ENCODE assay signal across 13 cellular contexts in genomic region chr12:132493482-132494178, GRCh38. TPM values are rescaled to one million over a fixed set of nuclear protein-coding genes. Genes with fewer than 3 reads are reported as not detected.
DNase-seq lines count a peak whose midpoint lies in the region; ATAC-seq and TF ChIP-seq lines count a peak whose summit lies in the region.
"Had no signal": no experiment of that assay in that cellular context is flagged by ENCODE, and none has a peak within 500 bp of the region (broad histone marks: within the 10 kb centered on the region; RNA-seq: fewer than 3 reads in every experiment).

No MANE protein-coding gene starts in this region.

- peak; percentile 7 for ATAC-seq in mucosa of descending colon
- ATAC-seq in stimulated activated naive CD8-positive, alpha-beta T cell treated with anti-CD3 and anti-CD28 coated beads, Interleukin-15, amount 100 ng/mL, for 72 hours, result no peak
- no peak for ATAC-seq in activated CD4-positive, alpha-beta T cell treated with anti-CD3 and anti-CD28 coated beads for 36 hours

- no peaks in the 10 kb centered on the region for H3K9me3 ChIP-seq in cardiac muscle cell (ENCODE audit: low read depth)
- no peaks in the 10 kb centered on the region for H3K9me3 ChIP-seq in mucosa of descending colon

- no peaks in the 10 kb centered on the region for H3K27me3 Mint-ChIP-seq in activated naive CD8-positive, alpha-beta T cell treated with anti-CD3 and anti-CD28 coated beads for 36 hours
- H3K27me3 Mint-ChIP-seq in type B pancreatic cell, result no peaks in the 10 kb centered on the region
- H3K27me3 Mint-ChIP-seq in stimulated activated naive CD8-positive, alpha-beta T cell treated with anti-CD3 and anti-CD28 coated beads, Interleukin-15, amount 100 ng/mL, for 72 hours, result no peaks in the 10 kb centered on the region
- no peaks in the 10 kb centered on the region for H3K27me3 Mint-ChIP-seq in activated CD4-positive, alpha-beta T cell treated with anti-CD3 and anti-CD28 coated beads for 36 hours
- H3K27me3 Mint-ChIP-seq: activated B cell treated with CpG ODN at 0.5 μM for 24 hours had no signal

- no peaks in the 10 kb centered on the region for H3K9me3 Mint-ChIP-seq in activated naive CD8-positive, alpha-beta T cell treated with anti-CD3 and anti-CD28 coated beads for 36 hours
- H3K9me3 Mint-ChIP-seq in type B pancreatic cell, result no peaks in the 10 kb centered on the region
- H3K9me3 Mint-ChIP-seq in stimulated activated naive CD8-positive, alpha-beta T cell treated with anti-CD3 and anti-CD28 coated beads, Interleukin-15, amount 100 ng/mL, for 72 hours, result no peaks in the 10 kb centered on the region
- no peaks in the 10 kb centered on the region for H3K9me3 Mint-ChIP-seq in activated CD4-positive, alpha-beta T cell treated with anti-CD3 and anti-CD28 coated beads for 36 hours (ENCODE audit: low read depth)
- H3K9me3 Mint-ChIP-seq: activated B cell treated with CpG ODN at 0.5 μM for 24 hours, HFFc6 had no signal

- H3K27ac Mint-ChIP-seq in activated naive CD8-positive, alpha-beta T cell treated with anti-CD3 and anti-CD28 coated beads for 36 hours, result peak overlapping the region; percentile 16
- peak overlapping the region; percentile 94 for H3K27ac Mint-ChIP-seq in type B pancreatic cell
- H3K27ac Mint-ChIP-seq in stimulated activated naive CD8-positive, alpha-beta T cell treated with anti-CD3 and anti-CD28 coated beads, Interleukin-15, amount 100 ng/mL, for 72 hours, result no peak overlapping the region
- H3K27ac Mint-ChIP-seq in activated CD4-positive, alpha-beta T cell treated with anti-CD3 and anti-CD28 coated beads for 36 hours, result no peak overlapping the region
- H3K27ac Mint-ChIP-seq: HFFc6 had no signal

- H3K27me3 ChIP-seq in cardiac muscle cell, result peaks cover 10% of the 10 kb centered on the region

- no peak overlapping the region for H3K4me3 Mint-ChIP-seq in activated naive CD8-positive, alpha-beta T cell treated with anti-CD3 and anti-CD28 coated beads for 36 hours
- peak overlapping the region; percentile 84 for H3K4me3 Mint-ChIP-seq in type B pancreatic cell
- H3K4me3 Mint-ChIP-seq in stimulated activated naive CD8-positive, alpha-beta T cell treated with anti-CD3 and anti-CD28 coated beads, Interleukin-15, amount 100 ng/mL, for 72 hours, result peak overlapping the region in 1 of 2 donors; percentile 57
- no peak overlapping the region for H3K4me3 Mint-ChIP-seq in activated CD4-positive, alpha-beta T cell treated with anti-CD3 and anti-CD28 coated beads for 36 hours
- H3K4me3 Mint-ChIP-seq: HFFc6 had no signal

- H3K36me3 ChIP-seq in cardiac muscle cell (no peaks in the 10 kb centered on the region), mucosa of descending colon (ENCODE audit: low read depth) (no peaks in the 10 kb centered on the region)

- DNase-seq in cardiac muscle cell (ENCODE audit: low read depth in 1 of 2, low spot score in 1 of 2) (no peak), cardiac septum (ENCODE audit: low spot score) (no peak), mucosa of descending colon (no peak), type B pancreatic cell (ENCODE audit: extremely low spot score, unreplicated experiment) (no peak)
- no peak for DNase-seq in activated naive CD8-positive, alpha-beta T cell treated with anti-CD3 and anti-CD28 coated beads for 36 hours
- no peak for DNase-seq in stimulated activated naive CD8-positive, alpha-beta T cell treated with anti-CD3 and anti-CD28 coated beads, Interleukin-15, amount 100 ng/mL, for 72 hours
- no peak for DNase-seq in activated CD4-positive, alpha-beta T cell treated with anti-CD3 and anti-CD28 coated beads for 36 hours
- DNase-seq in activated CD4-positive, alpha-beta T cell treated with anti-CD3 and anti-CD28 coated beads, Interleukin-2, amount 50 U/mL, for 1 hour, result no peak
- DNase-seq: activated B cell treated with CpG ODN at 0.5 μM for 24 hours, GF-D8, HFFc6, NCI-H1417, SHP77 had no signal

- POLR2A ChIA-PET in activated CD4-positive, alpha-beta T cell treated with anti-CD3 and anti-CD28 coated beads for 36 hours (lab: Charles Lee), result no interaction called here

- CTCF ChIA-PET in activated CD4-positive, alpha-beta T cell treated with anti-CD3 and anti-CD28 coated beads for 36 hours (lab: Charles Lee), result no interaction called here

- peaks cover 2% of the 10 kb centered on the region for H3K36me3 Mint-ChIP-seq in activated naive CD8-positive, alpha-beta T cell treated with anti-CD3 and anti-CD28 coated beads for 36 hours
- no peaks in the 10 kb centered on the region for H3K36me3 Mint-ChIP-seq in type B pancreatic cell
- peaks cover 2% of the 10 kb centered on the region for H3K36me3 Mint-ChIP-seq in activated CD4-positive, alpha-beta T cell treated with anti-CD3 and anti-CD28 coated beads for 36 hours (ENCODE audit: low read depth)

- intact Hi-C loops in cardiac septum (cut with DNase I) (no loop called here), mucosa of descending colon (cut with DNase I, micrococcal nuclease) (no loop called here)
- intact Hi-C loops in activated CD4-positive, alpha-beta T cell treated with anti-CD3 and anti-CD28 coated beads for 36 hours (cut with DNase I, micrococcal nuclease), result loop anchor here (2.0 to 5.0 kb wide), 4 partner anchors 13 to 351 kb away; partner anchors contain the start of genes ANKLE2 (in 1 of the 2), DDX51 (in 1 of the 2), NOC4L (in 1 of the 2) and POLE (in 1 of the 2)

- H3K27ac ChIP-seq in cardiac muscle cell, result peak overlapping the region; percentile 23

- peaks cover 46% of the 10 kb centered on the region for H3K4me1 Mint-ChIP-seq in activated naive CD8-positive, alpha-beta T cell treated with anti-CD3 and anti-CD28 coated beads for 36 hours
- H3K4me1 Mint-ChIP-seq in type B pancreatic cell (ENCODE audit: unreplicated experiment), result peaks cover 35% of the 10 kb centered on the region
- H3K4me1 Mint-ChIP-seq in stimulated activated naive CD8-positive, alpha-beta T cell treated with anti-CD3 and anti-CD28 coated beads, Interleukin-15, amount 100 ng/mL, for 72 hours, result peaks cover 79% of the 10 kb centered on the region
- H3K4me1 Mint-ChIP-seq in activated CD4-positive, alpha-beta T cell treated with anti-CD3 and anti-CD28 coated beads for 36 hours, result peaks cover 55% of the 10 kb centered on the region

- TF ChIP-seq CTCF in cardiac muscle cell (IDR thresholded peaks at IDR 0.05; ENCODE audit: low read depth, low read length) (no peak), mucosa of descending colon (IDR thresholded peaks at IDR 0.05) (no peak), type B pancreatic cell (conservative IDR thresholded peaks at IDR 0.05) (no peak)

- H3K4me1 ChIP-seq in cardiac muscle cell (ENCODE audit: low read depth), result peaks cover 15% of the 10 kb centered on the region
- peaks cover 42% of the 10 kb centered on the region for H3K4me1 ChIP-seq in mucosa of descending colon (ENCODE audit: low read depth)

- H3K4me3 ChIP-seq in cardiac muscle cell (no peak overlapping the region), mucosa of descending colon (no peak overlapping the region)

RNA-seq across cellular contexts. Expression of gene FBRSL1, which starts 3.7 kb away (rescaled TPM):
- 19.9 and 37.3 TPM in 2 replicates for total RNA-seq in cardiac muscle cell
- polyA plus RNA-seq in cardiac muscle cell, result 45.0 and 52.9 TPM in 2 replicates
- total RNA-seq in cardiac septum, result 60.4 TPM
- total RNA-seq in activated naive CD8-positive, alpha-beta T cell treated with anti-CD3 and anti-CD28 coated beads for 36 hours, result 10 to 100 TPM; 53.1 to 55.9 TPM
- 10 to 100 TPM; 54.7 to 68.5 (median 55.6) TPM for total RNA-seq in mucosa of descending colon
- total RNA-seq in type B pancreatic cell (ENCODE audit: low replicate concordance), result 108 TPM in 2 replicates
- 10 to 100 TPM; 35.7 to 55.1 TPM for total RNA-seq in activated CD4-positive, alpha-beta T cell treated with anti-CD3 and anti-CD28 coated beads for 36 hours

Comparison
In these comparisons a context has a peak if more than half of its experiments do, and no peak if none do; other contexts are left out.
1. H3K27ac Mint-ChIP-seq: peak in activated naive CD8-positive, alpha-beta T cell treated with anti-CD3 and anti-CD28 coated beads for 36 hours (single experiment) and type B pancreatic cell (single experiment); none in stimulated activated naive CD8-positive, alpha-beta T cell treated with anti-CD3 and anti-CD28 coated beads, Interleukin-15, amount 100 ng/mL, for 72 hours (0 of 2) and activated CD4-positive, alpha-beta T cell treated with anti-CD3 and anti-CD28 coated beads for 36 hours (single experiment).
2. intact Hi-C loops: an anchor here in activated CD4-positive, alpha-beta T cell treated with anti-CD3 and anti-CD28 coated beads for 36 hours (2.0 to 5.0 kb wide); none called in cardiac septum and mucosa of descending colon.